ENCODE assay signal across 20 cellular contexts in the genomic region with DNA sequence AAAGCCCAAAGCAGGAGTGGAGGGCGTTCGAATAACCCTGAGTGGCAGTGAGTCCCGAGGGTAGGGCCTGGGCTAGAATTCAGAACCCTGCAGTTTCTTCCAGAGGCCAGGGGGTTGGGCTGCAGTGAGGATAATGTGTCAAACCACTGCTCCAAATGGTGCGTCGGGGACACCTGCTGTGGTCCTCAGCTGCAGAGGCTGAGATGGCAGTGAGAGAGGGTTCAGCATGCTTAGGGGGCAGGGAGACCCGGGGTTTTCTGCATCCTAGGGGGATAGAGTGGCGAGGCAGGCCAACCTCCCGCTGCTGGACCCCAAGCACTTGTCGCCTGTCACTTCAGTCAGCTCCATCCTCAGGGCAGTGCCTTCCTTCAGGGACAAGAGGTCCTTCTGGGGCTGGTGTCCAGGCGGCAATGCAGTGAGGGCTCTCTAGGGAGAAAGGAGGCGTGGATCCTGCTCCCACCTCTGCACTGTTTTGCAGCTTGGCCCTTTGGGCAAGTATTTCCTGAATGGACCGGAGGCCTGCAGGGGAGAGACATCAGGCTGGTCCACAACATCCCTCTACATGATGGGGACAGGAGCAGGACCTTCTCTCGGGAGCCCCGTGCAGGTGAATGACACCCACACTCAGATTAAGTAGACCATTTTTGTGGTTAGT. TPM values are rescaled to one million over a fixed set of nuclear protein-coding genes. Genes with fewer than 3 reads are reported as not detected.
DNase-seq lines count a peak whose midpoint lies in the region; ATAC-seq and TF ChIP-seq lines count a peak whose summit lies in the region.
"Had no signal": no experiment of that assay in that cellular context is flagged by ENCODE, and none has a peak within 500 bp of the region (broad histone marks: within the 10 kb centered on the region; RNA-seq: fewer than 3 reads in every experiment).

No MANE protein-coding gene starts in this region.

- no peaks in the 10 kb centered on the region for H3K36me3 Mint-ChIP-seq in activated T-cell treated with anti-CD3 and anti-CD28 coated beads, Interleukin-2, amount 50 U/mL, for 24 hours (ENCODE audit: low read depth)
- no peaks in the 10 kb centered on the region for H3K36me3 Mint-ChIP-seq in activated T-cell treated with anti-CD3 and anti-CD28 coated beads, Interleukin-2, amount 50 U/mL, for 72 hours (ENCODE audit: insufficient read depth in 2 of 2)

- no peaks in the 10 kb centered on the region for H3K79me2 ChIP-seq in trophoblast cell (ENCODE audit: control insufficient read depth, insufficient read depth, low read length, poor library complexity)

- H3K9ac ChIP-seq in trophoblast cell (ENCODE audit: low read length): no peak overlapping the region

- H3K4me3 ChIP-seq in trophoblast cell (ENCODE audit: low read depth, low read length) (peak overlapping the region; percentile 34), upper lobe of right lung (no peak overlapping the region)
- H3K4me3 ChIP-seq: MG63 had no signal

- no peak overlapping the region for H4K8ac ChIP-seq in trophoblast cell (ENCODE audit: low read depth, low read length)

- H3K79me1 ChIP-seq in trophoblast cell (ENCODE audit: low read length): no peaks in the 10 kb centered on the region

- H2AFZ ChIP-seq in trophoblast cell (ENCODE audit: insufficient read depth, low read length, poor library complexity): no peak overlapping the region

- H3K27me3 ChIP-seq in trophoblast cell (ENCODE audit: insufficient read depth, low read length): no peaks in the 10 kb centered on the region
- H3K27me3 ChIP-seq in upper lobe of right lung: peaks cover 31% of the 10 kb centered on the region
- H3K27me3 ChIP-seq: MG63 had no signal

- peak; percentile 20 for DNase-seq in activated T-cell treated with anti-CD3 and anti-CD28 coated beads, Interleukin-2, amount 50 U/mL, for 24 hours
- no peak for DNase-seq in activated T-cell treated with anti-CD3 and anti-CD28 coated beads, Interleukin-2, amount 50 U/mL, for 72 hours
- DNase-seq in trophoblast cell (no peak), upper lobe of right lung (peak; percentile 44), GM20000 (ENCODE audit: low spot score) (no peak), NCI-H524 treated with DMSO at 0.1 percent for 48 hours (lab: John Stamatoyannopoulos, UW) (no peak)
- DNase-seq: GF-D8, IMR-90, Karpas-422, MG63, NCI-H1092, NCI-H1694 treated with DMSO at 0.1 percent for 48 hours, NCI-H2171, SHP77 had no signal

- H3K4me1 Mint-ChIP-seq in activated T-cell treated with anti-CD3 and anti-CD28 coated beads, Interleukin-2, amount 50 U/mL, for 24 hours (ENCODE audit: low read depth): peaks cover 5% of the 10 kb centered on the region
- peaks cover 9% of the 10 kb centered on the region for H3K4me1 Mint-ChIP-seq in activated T-cell treated with anti-CD3 and anti-CD28 coated beads, Interleukin-2, amount 50 U/mL, for 72 hours (ENCODE audit: low read depth)

- H3K4me1 ChIP-seq in trophoblast cell (ENCODE audit: control insufficient read depth in 1 of 2, insufficient read depth in 2 of 2, low read length in 2 of 2) (peaks cover 0 to 3% of the 10 kb centered on the region in 2 experiments), upper lobe of right lung (no peaks in the 10 kb centered on the region)

- H3K4me3 Mint-ChIP-seq in activated T-cell treated with anti-CD3 and anti-CD28 coated beads, Interleukin-2, amount 50 U/mL, for 24 hours: no peak overlapping the region
- no peak overlapping the region for H3K4me3 Mint-ChIP-seq in activated T-cell treated with anti-CD3 and anti-CD28 coated beads, Interleukin-2, amount 50 U/mL, for 72 hours

- no peak overlapping the region for H3K18ac ChIP-seq in trophoblast cell (ENCODE audit: low read length)

- no peak for ATAC-seq in activated T-cell treated with anti-CD3 and anti-CD28 coated beads, Interleukin-2, amount 50 U/mL, for 72 hours (replicated peaks in 1 of 2)
- ATAC-seq in upper lobe of right lung: no peak
- ATAC-seq in GM21423 (IDR thresholded peaks at IDR 0.05; ENCODE audit: unreplicated experiment): no peak
- ATAC-seq: SK-N-SH treated with all-trans-retinoic acid at 6 μM for 48 hours had no signal

- H3K27ac Mint-ChIP-seq in activated T-cell treated with anti-CD3 and anti-CD28 coated beads, Interleukin-2, amount 50 U/mL, for 24 hours: no peak overlapping the region
- no peak overlapping the region for H3K27ac Mint-ChIP-seq in activated T-cell treated with anti-CD3 and anti-CD28 coated beads, Interleukin-2, amount 50 U/mL, for 72 hours

- no peak overlapping the region for H3K4me2 ChIP-seq in trophoblast cell (ENCODE audit: low read length)

- H2BK120ac ChIP-seq in trophoblast cell (ENCODE audit: insufficient read depth, low read length, poor library complexity): no peak overlapping the region

- no peak overlapping the region for H3K4ac ChIP-seq in trophoblast cell (ENCODE audit: low read depth, low read length)

- H3K9me3 ChIP-seq in trophoblast cell (ENCODE audit: insufficient read depth, low read depth, low read length): peaks cover 3% of the 10 kb centered on the region
- H3K9me3 ChIP-seq in upper lobe of right lung: no peaks in the 10 kb centered on the region
- H3K9me3 ChIP-seq: MG63 had no signal

- intact Hi-C loops in upper lobe of right lung (cut with DNase I): no loop called here

- H3K23ac ChIP-seq in trophoblast cell (ENCODE audit: low read length): no peak overlapping the region

- TF ChIP-seq CTCF in upper lobe of right lung (IDR thresholded peaks at IDR 0.05): no peak
- TF ChIP-seq CTCF in GM20000 (IDR thresholded peaks at IDR 0.05; ENCODE audit: extremely low read depth, missing control alignments): no peak

- H2BK12ac ChIP-seq in trophoblast cell (ENCODE audit: low read length): no peak overlapping the region

- H4K12ac ChIP-seq in trophoblast cell (ENCODE audit: low read depth, low read length): no peak overlapping the region

- WGBS in trophoblast cell (ENCODE audit: extremely low coverage, insufficient coverage, insufficient read length): no CpG with 5 or more reads among the region's 14 CpGs

- peak overlapping the region; percentile 65 for H3K27ac ChIP-seq in cingulate gyrus (ENCODE audit: low read depth, low read length)
- H3K27ac ChIP-seq in trophoblast cell (ENCODE audit: low read depth, low read length): no peak overlapping the region
- no peak overlapping the region for H3K27ac ChIP-seq in upper lobe of right lung
- H3K27ac ChIP-seq: C4-2B had no signal

- no peak overlapping the region for H4K91ac ChIP-seq in trophoblast cell (ENCODE audit: low read depth, low read length)

- H2AK5ac ChIP-seq in trophoblast cell (ENCODE audit: low read length): no peak overlapping the region

- peaks cover 52% of the 10 kb centered on the region for H3K27me3 Mint-ChIP-seq in activated T-cell treated with anti-CD3 and anti-CD28 coated beads, Interleukin-2, amount 50 U/mL, for 24 hours
- H3K27me3 Mint-ChIP-seq in activated T-cell treated with anti-CD3 and anti-CD28 coated beads, Interleukin-2, amount 50 U/mL, for 72 hours (ENCODE audit: low read depth): peaks cover 53% of the 10 kb centered on the region

- H3K9me3 Mint-ChIP-seq in activated T-cell treated with anti-CD3 and anti-CD28 coated beads, Interleukin-2, amount 50 U/mL, for 24 hours: no peaks in the 10 kb centered on the region
- no peaks in the 10 kb centered on the region for H3K9me3 Mint-ChIP-seq in activated T-cell treated with anti-CD3 and anti-CD28 coated beads, Interleukin-2, amount 50 U/mL, for 72 hours

- no peak overlapping the region for H3K14ac ChIP-seq in trophoblast cell (ENCODE audit: low read length)

- no peak overlapping the region for H2BK5ac ChIP-seq in trophoblast cell (ENCODE audit: low read depth, low read length, poor library complexity)

- H3K36me3 ChIP-seq in trophoblast cell (ENCODE audit: control insufficient read depth in 1 of 2, insufficient read depth in 2 of 2, low read length in 2 of 2) (no peaks in the 10 kb centered on the region), upper lobe of right lung (no peaks in the 10 kb centered on the region)
- H3K36me3 ChIP-seq: MG63 had no signal

RNA-seq across cellular contexts. Expression of gene NTSR2, which starts 8.4 kb away (rescaled TPM):
- not detected for total RNA-seq in activated T-cell treated with anti-CD3 and anti-CD28 coated beads, Interleukin-2, amount 50 U/mL, for 72 hours
- polyA plus RNA-seq in trophoblast cell (2013): not detected in 2 replicates
- not detected for total RNA-seq in upper lobe of right lung
- total RNA-seq: Daoy, HT-29, IMR-90 had no signal
- polyA plus RNA-seq: IMR-90 had no signal

Comparison
In these comparisons a context has a peak if more than half of its experiments do, and no peak if none do; other contexts are left out.
1. DNase-seq: peak in activated T-cell treated with anti-CD3 and anti-CD28 coated beads, Interleukin-2, amount 50 U/mL, for 24 hours (single experiment) and upper lobe of right lung (single experiment); none in activated T-cell treated with anti-CD3 and anti-CD28 coated beads, Interleukin-2, amount 50 U/mL, for 72 hours (0 of 2), trophoblast cell (0 of 2), GM20000 (single experiment) and NCI-H524 treated with DMSO at 0.1 percent for 48 hours (single experiment).